ENCODE assay signal across 27 cellular contexts in the genomic region with DNA sequence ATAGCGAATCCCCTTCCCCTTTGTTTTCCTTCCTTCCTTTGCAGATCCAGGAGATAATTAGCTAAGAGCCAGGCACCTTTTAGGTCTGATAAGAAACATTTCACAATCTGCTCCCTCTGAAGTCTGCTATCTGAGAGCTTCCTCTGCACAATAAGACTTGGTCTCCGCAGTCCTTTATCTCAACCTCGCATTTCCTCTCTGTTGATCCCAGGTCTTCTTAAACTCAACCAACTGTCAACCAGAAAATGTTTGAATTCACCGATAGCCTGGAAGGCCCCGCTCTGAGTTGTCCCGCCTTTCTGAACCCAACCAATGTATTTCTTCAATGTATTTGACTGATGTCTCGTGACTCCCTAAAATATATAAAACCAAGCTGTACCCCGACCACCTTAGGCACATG.
A peak's percentile ranks its signal among the peaks of the same experiment; 100 is the strongest.
DNase-seq lines count a peak whose midpoint lies in the region; ATAC-seq, FAIRE-seq and TF ChIP-seq lines count a peak whose summit lies in the region.
"Had no signal": no experiment of that assay in that cellular context is flagged by ENCODE, and none has a peak within 500 bp of the region (broad histone marks: within the 10 kb centered on the region; RNA-seq: fewer than 3 reads in every experiment).

No MANE protein-coding gene starts in this region.

- H3K27me3 Mint-ChIP-seq in endodermal cell (ENCODE audit: insufficient read depth): peaks cover 1% of the 10 kb centered on the region

- no peaks in the 10 kb centered on the region for H4K20me1 ChIP-seq in HepG2 (ENCODE audit: insufficient read depth, low read length)

- H3K27ac ChIP-seq in liver (ENCODE audit: low read depth in 1 of 2, low read length in 2 of 2) (no peak overlapping the region), HepG2 (ENCODE audit: extremely low read length, insufficient read depth, low read length) (no peak overlapping the region), endodermal cell (ENCODE audit: low read depth, low read length) (no peak overlapping the region), breast epithelium (no peak overlapping the region)
- H3K27ac ChIP-seq: C4-2B, left lung, neural progenitor cell, sigmoid colon, SJSA1, tibial artery, WERI-Rb-1 had no signal

- H2AFZ ChIP-seq in HepG2 (ENCODE audit: low read length): no peak overlapping the region
- H2AFZ ChIP-seq: neural progenitor cell had no signal

- 29% methylated on average over 8 of the region's 8 CpGs for WGBS in liver
- 2% methylated on average over 8 of the region's 8 CpGs for WGBS in HepG2 (ENCODE audit: low lambda C conversion rate)
- 28 to 64% methylated on average over 8 of the region's 8 CpGs for WGBS in endodermal cell (ENCODE audit: insufficient coverage in 1 of 2, insufficient read length in 1 of 2), 2 experiments

- intact Hi-C loops in HepG2 (cut with micrococcal nuclease; ENCODE audit: unreplicated experiment): no loop called here
- intact Hi-C loops in sciatic nerve (cut with DNase I): no loop called here
- intact Hi-C loops in breast epithelium (cut with DNase I; ENCODE audit: low total_unique reads): no loop called here

- no peak for ATAC-seq in HepG2
- no peak for ATAC-seq in sciatic nerve
- ATAC-seq: left lung, mucosa of descending colon had no signal

- TF ChIP-seq RAD21 in liver (IDR thresholded peaks at IDR 0.05) (no peak), HepG2 (CRISPR knock-in tag; IDR thresholded peaks at IDR 0.05) (no peak)

- no peak for FAIRE-seq in HepG2 (lab: Jason Lieb, UNC)
- FAIRE-seq: GM12892, RCC 7860 had no signal

- H3K4me2 ChIP-seq in HepG2 (ENCODE audit: low read depth, low read length): no peak overlapping the region
- H3K4me2 ChIP-seq: neural progenitor cell had no signal

- TF ChIP-seq EP300 in HepG2 (IDR thresholded peaks at IDR 0.05; ENCODE audit: low read depth in 2 of 2, low read length in 2 of 2): no peak
- no peak for TF ChIP-seq EP300 in HepG2 (CRISPR knock-in tag; IDR thresholded peaks at IDR 0.05; ENCODE audit: borderline replicate concordance)

- POLR2A ChIA-PET in HepG2 (lab: Yijun Ruan, JAX): no interaction called here

- H3K27ac Mint-ChIP-seq in endodermal cell: peak overlapping the region; percentile 83
- H3K27ac Mint-ChIP-seq: activated naive CD8-positive, alpha-beta T cell; neural progenitor cell; stimulated activated naive CD8-positive, alpha-beta T cell treated with anti-CD3 and anti-CD28 coated beads, Interleukin-15, Interleukin-2, amounts not matched to agents 100 ng/mL and 50 ng/mL, for 24 hours; T-helper 1 cell treated with Interleukin-12 subunit alpha and Interleukin-12 subunit beta and Interleukin-4 antibody, amounts not matched to agents 30 μg/mL and 1 μg/mL, for 36 hours had no signal

- H3K4me3 Mint-ChIP-seq in endodermal cell: peak overlapping the region; percentile 25
- H3K4me3 Mint-ChIP-seq: activated naive CD8-positive, alpha-beta T cell; neural progenitor cell; stimulated activated naive CD8-positive, alpha-beta T cell treated with anti-CD3 and anti-CD28 coated beads, Interleukin-15, Interleukin-2, amounts not matched to agents 100 ng/mL and 50 ng/mL, for 24 hours; T-helper 1 cell treated with Interleukin-12 subunit alpha and Interleukin-12 subunit beta and Interleukin-4 antibody, amounts not matched to agents 30 μg/mL and 1 μg/mL, for 36 hours had no signal

- H3K27me3 ChIP-seq in liver (ENCODE audit: control insufficient read depth in 4 of 4, insufficient read depth in 4 of 4, low read length in 3 of 4) (peaks cover 0 to 3% (median 0%) of the 10 kb centered on the region in 4 donors), HepG2 (ENCODE audit: control insufficient read depth in 1 of 2, insufficient read depth in 2 of 2, low read length in 2 of 2) (peaks cover 14 to 38% of the 10 kb centered on the region in 2 experiments; a peak in 4 of 5 replicates), endodermal cell (ENCODE audit: control insufficient read depth, insufficient read depth, low read length, poor library complexity, severe bottlenecking) (no peaks in the 10 kb centered on the region), breast epithelium (peaks cover 0 to 28% of the 10 kb centered on the region in 2 donors)
- H3K27me3 ChIP-seq: neural progenitor cell, SJSA1 had no signal

- no peaks in the 10 kb centered on the region for H3K79me2 ChIP-seq in HepG2 (ENCODE audit: insufficient read depth, low read length)

- H3K9ac ChIP-seq in liver (ENCODE audit: low read depth in 1 of 2, low read length in 2 of 2): no peak overlapping the region
- no peak overlapping the region for H3K9ac ChIP-seq in HepG2 (ENCODE audit: insufficient read depth, low read depth, low read length)
- H3K9ac ChIP-seq in endodermal cell (ENCODE audit: extremely low read depth, low read length, poor library complexity, severe bottlenecking): no peak overlapping the region
- H3K9ac ChIP-seq: neural progenitor cell had no signal

- CTCF ChIA-PET in HepG2 (lab: Yijun Ruan, JAX; ENCODE audit: low intra/inter-chr PET ratio, low total read pairs): no interaction called here

- no TSS peak for BruUV-seq in HepG2 (replicated peaks; lab: Mats Ljungman, UMichigan)

- H3K36me3 Mint-ChIP-seq in endodermal cell (ENCODE audit: low read depth): no peaks in the 10 kb centered on the region
- H3K36me3 Mint-ChIP-seq: activated naive CD8-positive, alpha-beta T cell; neural progenitor cell had no signal

- no peaks in the 10 kb centered on the region for H3K36me3 ChIP-seq in liver (ENCODE audit: control insufficient read depth in 4 of 4, insufficient read depth in 3 of 4, low read depth in 1 of 4, low read length in 3 of 4)
- no peaks in the 10 kb centered on the region for H3K36me3 ChIP-seq in HepG2 (replicated peaks in 1 of 2; ENCODE audit: control insufficient read depth in 1 of 2, insufficient read depth in 2 of 2, low read length in 2 of 2)
- no peaks in the 10 kb centered on the region for H3K36me3 ChIP-seq in endodermal cell (ENCODE audit: control insufficient read depth, insufficient read depth, low read length)
- no peaks in the 10 kb centered on the region for H3K36me3 ChIP-seq in breast epithelium
- H3K36me3 ChIP-seq: left lung, neural progenitor cell, sigmoid colon, SJSA1, tibial artery, WERI-Rb-1 had no signal

- in situ Hi-C loops in HepG2 (cut with HindIII; ENCODE audit: extremely low pct_ligation_motif_present, low pct_unique_long_range_greater_than_20kb): no loop called here

- no peaks in the 10 kb centered on the region for H3K9me3 Mint-ChIP-seq in endodermal cell
- H3K9me3 Mint-ChIP-seq: stimulated activated naive CD8-positive, alpha-beta T cell treated with anti-CD3 and anti-CD28 coated beads, Interleukin-15, Interleukin-2, amounts not matched to agents 100 ng/mL and 50 ng/mL, for 24 hours; T-helper 1 cell treated with Interleukin-12 subunit alpha and Interleukin-12 subunit beta and Interleukin-4 antibody, amounts not matched to agents 30 μg/mL and 1 μg/mL, for 36 hours had no signal

- no peak for TF ChIP-seq CTCF in liver (IDR thresholded peaks at IDR 0.05; ENCODE audit: low read depth, low read length, missing input control)
- TF ChIP-seq CTCF in HepG2 (CRISPR knock-in tag; IDR thresholded peaks at IDR 0.05): no peak
- no peak for TF ChIP-seq CTCF in NB4 (IDR thresholded peaks at IDR 0.05; ENCODE audit: low read depth, low read length)
- no peak for TF ChIP-seq CTCF in endodermal cell (conservative IDR thresholded peaks at IDR 0.05)
- no peak for TF ChIP-seq CTCF in breast epithelium (IDR thresholded peaks at IDR 0.05)

- H3K4me3 ChIP-seq in liver (ENCODE audit: low read depth in 1 of 3, low read length in 3 of 3) (no peak overlapping the region), HepG2 (replicated peaks in 1 of 3; ENCODE audit: insufficient read depth in 1 of 3, low read depth in 2 of 3, low read length in 3 of 3) (no peak overlapping the region), NB4 (ENCODE audit: low read depth, low read length) (no peak overlapping the region), endodermal cell (ENCODE audit: low read length) (no peak overlapping the region), breast epithelium (no peak overlapping the region)
- H3K4me3 ChIP-seq: left lung, mucosa of descending colon, neural progenitor cell, sigmoid colon, SJSA1, tibial artery had no signal

- no peak for DNase-seq in HepG2 (ENCODE audit: low spot score)
- DNase-seq in NB4 (ENCODE audit: low read depth): peak; percentile 80
- DNase-seq in endodermal cell: no peak
- DNase-seq in sciatic nerve (ENCODE audit: low spot score): peak; percentile 14
- DNase-seq in breast epithelium (ENCODE audit: low spot score in 2 of 2): no peak
- DNase-seq in activated naive CD4-positive, alpha-beta T cell treated with anti-CD3 and anti-CD28 coated beads, Interleukin-2, amount 50 U/mL, for 16 hours: no peak
- no peak for DNase-seq in NCI-H1105 treated with DMSO at 0.1 percent for 48 hours (lab: John Stamatoyannopoulos, UW)
- DNase-seq: cerebellar nuclear complex; foreskin fibroblast; NCI-H146; NCI-H2171; NCI-H510A treated with DMSO at 0.1 percent for 48 hours; stimulated activated CD4-positive, alpha-beta T cell treated with anti-CD3 and anti-CD28 coated beads, Interleukin-15, amount 100 ng/mL, for 24 hours; WERI-Rb-1 had no signal

- H3K4me1 ChIP-seq in liver (ENCODE audit: control insufficient read depth in 4 of 4, insufficient read depth in 4 of 4, low read length in 3 of 4) (no peaks in the 10 kb centered on the region), HepG2 (ENCODE audit: insufficient read depth, low read length) (no peaks in the 10 kb centered on the region), endodermal cell (ENCODE audit: control insufficient read depth, insufficient read depth, low read length) (peaks cover 6% of the 10 kb centered on the region), breast epithelium (no peaks in the 10 kb centered on the region)
- H3K4me1 ChIP-seq: left lung, sigmoid colon, tibial artery had no signal

- peaks cover 33% of the 10 kb centered on the region for H3K4me1 Mint-ChIP-seq in endodermal cell

- TF ChIP-seq POLR2A in HepG2 (IDR thresholded peaks at IDR 0.05; ENCODE audit: insufficient read depth in 1 of 2, low read depth in 2 of 2, low read length in 2 of 2) (no peak), NB4 (IDR thresholded peaks at IDR 0.05; ENCODE audit: extremely low read depth, insufficient read length) (no peak), breast epithelium (IDR thresholded peaks at IDR 0.05) (no peak)

- H3K9me3 ChIP-seq in liver (ENCODE audit: control insufficient read depth in 4 of 4, low read length in 3 of 4) (peaks cover 0 to under 1% (median 0%) of the 10 kb centered on the region in 4 donors), HepG2 (ENCODE audit: low read length) (no peaks in the 10 kb centered on the region), endodermal cell (ENCODE audit: control insufficient read depth, low read length) (no peaks in the 10 kb centered on the region), breast epithelium (no peaks in the 10 kb centered on the region)
- H3K9me3 ChIP-seq: left lung, mucosa of descending colon, sigmoid colon, SJSA1, tibial artery had no signal

TF ChIP-seq in HepG2, 621 proteins besides CTCF, POLR2A, EP300 and RAD21 (continues in another document):
- TF ChIP-seq CBFB (CRISPR knock-in tag; IDR thresholded peaks at IDR 0.05): no peak
- TF ChIP-seq MZF1 (CRISPR knock-in tag; IDR thresholded peaks at IDR 0.05; ENCODE audit: borderline replicate concordance): no peak
- TF ChIP-seq MIXL1 (CRISPR knock-in tag; IDR thresholded peaks at IDR 0.05): no peak
- TF ChIP-seq PAWR (CRISPR knock-in tag; IDR thresholded peaks at IDR 0.05; ENCODE audit: borderline replicate concordance): no peak
- TF ChIP-seq ZNF138 (CRISPR knock-in tag; IDR thresholded peaks at IDR 0.05; ENCODE audit: low read depth): no peak
- no peak for TF ChIP-seq ZNF20 (CRISPR knock-in tag; IDR thresholded peaks at IDR 0.05)

Comparison
In these comparisons a context has a peak if more than half of its experiments do, and no peak if none do; other contexts are left out.
1. DNase-seq: peak in NB4 (single experiment) and sciatic nerve (single experiment); none in HepG2 (single experiment), endodermal cell (single experiment), breast epithelium (0 of 2), activated naive CD4-positive, alpha-beta T cell treated with anti-CD3 and anti-CD28 coated beads, Interleukin-2, amount 50 U/mL, for 16 hours (single experiment) and NCI-H1105 treated with DMSO at 0.1 percent for 48 hours (single experiment).